30 cellular contexts compared by ENCODE assay signal in the genomic region with DNA sequence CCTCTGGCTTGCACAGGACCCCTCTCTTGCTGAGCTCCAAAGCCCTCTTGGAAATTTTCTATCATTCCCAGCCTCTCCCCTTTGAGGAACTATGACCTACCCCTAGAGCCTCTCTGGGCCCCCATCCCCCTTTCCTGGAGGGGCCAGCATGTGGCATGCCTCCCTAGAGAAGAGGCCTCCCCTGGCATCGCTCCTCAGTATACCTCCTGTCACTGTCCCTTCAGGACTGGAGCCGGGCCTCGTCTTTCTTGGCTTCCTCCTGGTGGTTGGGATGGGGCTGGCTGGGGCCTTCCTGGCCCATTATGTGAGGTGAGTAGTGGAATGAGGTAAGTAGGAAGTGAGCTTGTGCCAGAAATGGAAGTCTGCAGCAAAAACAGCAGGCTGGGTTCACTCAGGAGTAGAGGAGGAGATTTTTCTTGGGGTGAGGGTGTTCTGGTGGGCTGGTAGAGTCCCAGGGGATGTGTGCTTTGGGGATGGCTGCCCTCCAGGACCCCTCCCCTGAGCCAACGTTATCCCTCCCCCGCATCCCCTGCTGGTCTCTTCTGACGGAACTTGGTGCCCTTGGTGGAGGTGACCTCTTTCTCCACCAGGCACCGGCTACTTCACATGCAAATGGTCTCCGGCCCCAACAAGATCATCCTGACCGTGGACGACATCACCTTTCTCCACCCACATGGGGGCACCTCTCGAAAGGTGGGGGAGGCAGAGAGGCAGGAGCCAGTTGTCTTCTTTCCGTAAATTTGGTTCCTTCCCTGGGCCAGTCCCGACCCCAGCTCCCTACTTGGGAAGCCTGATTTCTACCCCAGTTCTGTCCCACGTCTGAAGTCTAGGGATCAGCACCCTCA. TPM values are rescaled to one million over a fixed set of nuclear protein-coding genes. Genes with fewer than 3 reads are reported as not detected.
"Had no signal": no experiment of that assay in that cellular context is flagged by ENCODE, and none has a peak within 500 bp of the region (broad histone marks: within the 10 kb centered on the region; RNA-seq: fewer than 3 reads in every experiment).

No MANE protein-coding gene starts in this region.

- H3K36me3 Mint-ChIP-seq: activated CD4-positive, alpha-beta memory T cell treated with anti-CD3 and anti-CD28 coated beads for 36 hours; activated naive CD8-positive, alpha-beta T cell treated with anti-CD3 and anti-CD28 coated beads for 36 hours had no signal

- ATAC-seq: heart right ventricle, psoas muscle had no signal

- H3K27ac Mint-ChIP-seq: activated CD4-positive, alpha-beta memory T cell treated with anti-CD3 and anti-CD28 coated beads for 36 hours; activated CD4-positive, alpha-beta T cell treated with anti-CD3 and anti-CD28 coated beads, Interleukin-2, amount 10 ng/mL, durations not matched to agents 24 days and 14 days; activated naive CD4-positive, alpha-beta T cell treated with anti-CD3 and anti-CD28 coated beads for 36 hours; activated naive CD8-positive, alpha-beta T cell treated with anti-CD3 and anti-CD28 coated beads for 36 hours; activated T-helper 1 cell treated with anti-CD3 and anti-CD28 coated beads, Interleukin-12 subunit alpha, Interleukin-12 subunit beta, Interleukin-2, Interleukin-4 antibody, amounts not matched to agents 30 ng/mL and 10 ng/mL and 1 ng/mL, durations not matched to agents 14 hours and 24 hours and 36 hours; naive B cell; T-helper 1 cell treated with Interleukin-12 subunit alpha and Interleukin-12 subunit beta and Interleukin-4 antibody, amounts not matched to agents 30 μg/mL and 1 μg/mL, for 36 hours had no signal

- DNase-seq: activated CD4-positive, alpha-beta memory T cell treated with anti-CD3 and anti-CD28 coated beads for 36 hours; activated CD4-positive, alpha-beta T cell treated with anti-CD3 and anti-CD28 coated beads, Interleukin-2, amount 10 ng/mL, durations not matched to agents 24 days and 14 days; activated CD4-positive, CD25-positive, alpha-beta regulatory T cell treated with anti-CD3 and anti-CD28 coated beads, Interleukin-2, amount 50 U/mL, for 72 hours; activated CD8-positive, alpha-beta memory T cell treated with anti-CD3 and anti-CD28 coated beads, Interleukin-2, amount 50 U/mL, for 4 hours; activated effector memory CD4-positive, alpha-beta T cell treated with anti-CD3 and anti-CD28 coated beads, Interleukin-2, amount 50 U/mL, for 16 hours; activated naive CD4-positive, alpha-beta T cell treated with anti-CD3 and anti-CD28 coated beads for 36 hours; activated naive CD8-positive, alpha-beta T cell treated with anti-CD3 and anti-CD28 coated beads for 36 hours; activated T-cell treated with anti-CD3 and anti-CD28 coated beads, Interleukin-2, amount 50 U/mL, for 1 hour; amygdala; caudate nucleus; foreskin keratinocyte; heart right ventricle; left ventricle myocardium inferior; naive B cell; nucleus accumbens; psoas muscle; stimulated activated CD4-positive, alpha-beta T cell treated with anti-CD3 and anti-CD28 coated beads, Interleukin-2, amount 100 ng/mL, for 48 hours; stimulated activated naive CD8-positive, alpha-beta T cell treated with anti-CD3 and anti-CD28 coated beads, Interleukin-15, Interleukin-2, amounts not matched to agents 100 U/mL and 50 U/mL, for 24 hours; SW 1271; T1000; testis; transverse colon had no signal

- H3K9me3 Mint-ChIP-seq: activated CD4-positive, alpha-beta memory T cell treated with anti-CD3 and anti-CD28 coated beads for 36 hours; activated CD4-positive, alpha-beta T cell treated with anti-CD3 and anti-CD28 coated beads, Interleukin-2, amount 10 ng/mL, durations not matched to agents 24 days and 14 days; activated naive CD4-positive, alpha-beta T cell treated with anti-CD3 and anti-CD28 coated beads for 36 hours; activated naive CD8-positive, alpha-beta T cell treated with anti-CD3 and anti-CD28 coated beads for 36 hours; activated T-helper 1 cell treated with anti-CD3 and anti-CD28 coated beads, Interleukin-12 subunit alpha, Interleukin-12 subunit beta, Interleukin-2, Interleukin-4 antibody, amounts not matched to agents 30 ng/mL and 10 ng/mL and 1 ng/mL, durations not matched to agents 14 hours and 24 hours and 36 hours; T-helper 1 cell treated with Interleukin-12 subunit alpha and Interleukin-12 subunit beta and Interleukin-4 antibody, amounts not matched to agents 30 μg/mL and 1 μg/mL, for 36 hours had no signal

- H3K4me3 ChIP-seq: esophagus muscularis mucosa, heart right ventricle, left ventricle myocardium inferior, lung, psoas muscle, right atrium auricular region, transverse colon had no signal

- H3K27ac ChIP-seq: esophagus muscularis mucosa, foreskin keratinocyte, heart right ventricle, left ventricle myocardium inferior, parathyroid adenoma, psoas muscle, right atrium auricular region, testis, transverse colon had no signal

- H3K27me3 ChIP-seq: testis had no signal

- H3K9me3 ChIP-seq: esophagus muscularis mucosa, heart right ventricle, left ventricle myocardium inferior, psoas muscle, right atrium auricular region, testis, transverse colon had no signal

- H3K4me3 Mint-ChIP-seq: activated CD4-positive, alpha-beta memory T cell treated with anti-CD3 and anti-CD28 coated beads for 36 hours; activated CD4-positive, alpha-beta T cell treated with anti-CD3 and anti-CD28 coated beads, Interleukin-2, amount 10 ng/mL, durations not matched to agents 24 days and 14 days; activated naive CD4-positive, alpha-beta T cell treated with anti-CD3 and anti-CD28 coated beads for 36 hours; activated naive CD8-positive, alpha-beta T cell treated with anti-CD3 and anti-CD28 coated beads for 36 hours; activated T-helper 1 cell treated with anti-CD3 and anti-CD28 coated beads, Interleukin-12 subunit alpha, Interleukin-12 subunit beta, Interleukin-2, Interleukin-4 antibody, amounts not matched to agents 30 ng/mL and 10 ng/mL and 1 ng/mL, durations not matched to agents 14 hours and 24 hours and 36 hours; T-helper 1 cell treated with Interleukin-12 subunit alpha and Interleukin-12 subunit beta and Interleukin-4 antibody, amounts not matched to agents 30 μg/mL and 1 μg/mL, for 36 hours had no signal

RNA-seq across cellular contexts. Expression of gene GUCY2D, which starts 4.6 kb away (rescaled TPM):
- total RNA-seq: activated CD4-positive, alpha-beta memory T cell treated with anti-CD3 and anti-CD28 coated beads for 36 hours; activated CD4-positive, alpha-beta T cell treated with anti-CD3 and anti-CD28 coated beads, Interleukin-2, amount 10 ng/mL, durations not matched to agents 24 days and 14 days; activated CD8-positive, alpha-beta memory T cell treated with anti-CD3 and anti-CD28 coated beads for 36 hours; activated naive CD4-positive, alpha-beta T cell treated with anti-CD3 and anti-CD28 coated beads for 36 hours; activated naive CD8-positive, alpha-beta T cell treated with anti-CD3 and anti-CD28 coated beads for 36 hours; activated T-helper 1 cell treated with anti-CD3 and anti-CD28 coated beads, Interleukin-12 subunit alpha, Interleukin-12 subunit beta, Interleukin-2, Interleukin-4 antibody, amounts not matched to agents 30 ng/mL and 10 ng/mL and 1 ng/mL, durations not matched to agents 14 hours and 24 hours and 36 hours; chondrocyte; left ventricle myocardium inferior; psoas muscle; right atrium auricular region had no signal

RNA-seq across cellular contexts. Expression of gene ALOX15B, which starts 31.8 kb away (rescaled TPM):
- total RNA-seq: activated CD4-positive, alpha-beta memory T cell treated with anti-CD3 and anti-CD28 coated beads for 36 hours; activated CD4-positive, alpha-beta T cell treated with anti-CD3 and anti-CD28 coated beads, Interleukin-2, amount 10 ng/mL, durations not matched to agents 24 days and 14 days; activated CD8-positive, alpha-beta memory T cell treated with anti-CD3 and anti-CD28 coated beads for 36 hours; activated naive CD4-positive, alpha-beta T cell treated with anti-CD3 and anti-CD28 coated beads for 36 hours; activated T-helper 1 cell treated with anti-CD3 and anti-CD28 coated beads, Interleukin-12 subunit alpha, Interleukin-12 subunit beta, Interleukin-2, Interleukin-4 antibody, amounts not matched to agents 30 ng/mL and 10 ng/mL and 1 ng/mL, durations not matched to agents 14 hours and 24 hours and 36 hours; chondrocyte; left ventricle myocardium inferior had no signal
